ENCODE assay signal across 34 cellular contexts in the genomic region with DNA sequence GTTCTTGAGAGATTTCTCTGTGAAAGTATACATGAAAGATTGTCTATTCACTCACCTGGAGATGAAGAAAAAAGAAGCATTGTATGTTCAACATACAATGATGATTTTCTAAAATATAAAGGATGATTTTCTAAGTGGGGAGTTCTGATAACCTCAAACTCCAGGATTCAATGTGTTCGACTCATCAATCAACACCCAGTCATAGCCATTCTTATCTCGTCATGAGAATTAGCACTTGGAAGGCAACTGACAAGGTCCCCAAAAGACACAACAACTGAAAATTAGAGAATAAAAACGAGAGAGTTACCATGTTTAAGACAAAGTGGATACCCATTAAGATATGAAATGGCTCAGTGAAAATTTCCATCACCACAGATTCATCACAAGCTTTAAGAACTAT.
"Had no signal": no experiment of that assay in that cellular context is flagged by ENCODE, and none has a peak within 500 bp of the region (broad histone marks: within the 10 kb centered on the region; RNA-seq: fewer than 3 reads in every experiment).

No MANE protein-coding gene starts in this region.

- H3K9me3 ChIP-seq: adrenal gland, ascending aorta, body of pancreas, breast epithelium had no signal

- DNase-seq: activated effector memory CD4-positive, alpha-beta T cell treated with anti-CD3 and anti-CD28 coated beads, Interleukin-2, amount 50 U/mL, for 16 hours; activated effector memory CD4-positive, alpha-beta T cell treated with Interleukin-2 at 50 U/mL for 16 hours; activated gamma-delta T cell; activated gamma-delta T cell treated with Interleukin-2 at 50 U/mL for 16 hours; activated naive CD4-positive, alpha-beta T cell; activated naive CD4-positive, alpha-beta T cell treated with anti-CD3 and anti-CD28 coated beads for 36 hours; activated naive CD4-positive, alpha-beta T cell treated with anti-CD3 and anti-CD28 coated beads, Interleukin-2, amount 10 ng/mL, durations not matched to agents 7 days and 5 days; activated naive CD4-positive, alpha-beta T cell treated with anti-CD3 and anti-CD28 coated beads, Interleukin-2, amount 50 U/mL, for 16 hours; activated naive CD4-positive, alpha-beta T cell treated with Interleukin-2 at 50 U/mL for 16 hours; activated naive CD8-positive, alpha-beta T cell treated with anti-CD3 and anti-CD28 coated beads for 36 hours; activated naive CD8-positive, alpha-beta T cell treated with anti-CD3 and anti-CD28 coated beads, Interleukin-2, amount 10 ng/mL, durations not matched to agents 7 days and 5 days; activated naive CD8-positive, alpha-beta T cell treated with anti-CD3 and anti-CD28 coated beads, Interleukin-2, amount 50 U/mL, for 24 hours; activated T-cell treated with anti-CD3 and anti-CD28 coated beads, Interleukin-2, amount 50 U/mL, for 1 hour; activated T-cell treated with anti-CD3 and anti-CD28 coated beads, Interleukin-2, amount 50 U/mL, for 24 hours; activated T-cell treated with anti-CD3 and anti-CD28 coated beads, Interleukin-2, amount 50 U/mL, for 4 hours; activated T-cell treated with anti-CD3 and anti-CD28 coated beads, Interleukin-2, amount 50 U/mL, for 48 hours; activated T-cell treated with anti-CD3 and anti-CD28 coated beads, Interleukin-2, amount 50 U/mL, for 72 hours; adrenal gland; amniotic stem cell; amygdala; anterior cingulate cortex; aorta; body of pancreas; brain microvascular endothelial cell; caudate nucleus; central memory CD4-positive, alpha-beta T cell; cerebellar nuclear complex had no signal

- H3K4me3 ChIP-seq: adrenal gland, ascending aorta, body of pancreas, breast epithelium, cardiac muscle cell had no signal

- H3K27ac ChIP-seq: adrenal gland, ascending aorta, body of pancreas, brain microvascular endothelial cell, breast epithelium, cardiac muscle cell had no signal

- H3K27me3 ChIP-seq: adrenal gland, ascending aorta, body of pancreas, brain microvascular endothelial cell, cardiac muscle cell had no signal

- ATAC-seq: activated naive CD4-positive, alpha-beta T cell treated with anti-CD3 and anti-CD28 coated beads, Interleukin-2, amount 50 U/mL, for 72 hours; activated naive CD8-positive, alpha-beta T cell treated with anti-CD3 and anti-CD28 coated beads, Interleukin-2, amount 50 U/mL, for 24 hours; activated T-cell treated with anti-CD3 and anti-CD28 coated beads, Interleukin-2, amount 50 U/mL, for 4 hours; activated T-cell treated with anti-CD3 and anti-CD28 coated beads, Interleukin-2, amount 50 U/mL, for 72 hours; activated T-helper 17 cell treated with anti-CD3 and anti-CD28 coated beads, Interleukin-2, amount 50 U/mL, for 72 hours; body of pancreas had no signal

- FAIRE-seq: astrocyte, bronchial epithelial cell had no signal

- H3K4me1 ChIP-seq: ascending aorta, body of pancreas, breast epithelium had no signal

- H3K36me3 ChIP-seq: adrenal gland, ascending aorta, brain microvascular endothelial cell, breast epithelium, cardiac muscle cell had no signal
